ENCODE assay signal across 17 cellular contexts in the genomic region with DNA sequence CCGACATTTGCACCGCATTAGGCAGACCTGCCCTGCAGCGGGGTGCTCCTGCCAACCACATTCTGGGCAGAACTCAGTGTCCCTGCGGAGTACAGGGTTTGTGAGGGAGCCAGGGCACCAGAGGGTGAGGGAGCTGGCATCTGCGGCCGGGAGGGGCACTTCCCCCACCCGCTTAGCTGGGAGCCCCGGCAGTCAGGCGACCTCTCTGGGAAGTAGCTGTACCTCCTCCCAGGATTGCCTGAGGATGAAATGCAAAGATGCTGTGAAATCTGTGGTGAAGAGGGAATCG. TPM values are rescaled to one million over a fixed set of nuclear protein-coding genes. Genes with fewer than 3 reads are reported as not detected.
DNase-seq lines count a peak whose midpoint lies in the region; ATAC-seq and TF ChIP-seq lines count a peak whose summit lies in the region.
"Had no signal": no experiment of that assay in that cellular context is flagged by ENCODE, and none has a peak within 500 bp of the region (broad histone marks: within the 10 kb centered on the region; RNA-seq: fewer than 3 reads in every experiment).

No MANE protein-coding gene starts in this region.

- peak overlapping the region in 1 of 8 donors; percentile 19 for H3K27ac Mint-ChIP-seq in CD8-positive, alpha-beta memory T cell
- H3K27ac Mint-ChIP-seq: CD4-positive, alpha-beta memory T cell had no signal

- H3K36me3 ChIP-seq in gastrocnemius medialis (peaks cover 0 to 55% of the 10 kb centered on the region in 2 donors), tibial artery (peaks cover 60 to 100% (median 91%) of the 10 kb centered on the region in 3 donors)
- no peaks in the 10 kb centered on the region for H3K36me3 ChIP-seq in CD8-positive, alpha-beta memory T cell (ENCODE audit: insufficient read depth, low read length)

- in situ Hi-C loops in gastrocnemius medialis (cut with MboI; ENCODE audit: low sequenced_read_pairs in 4 of 4), result no loop called here

- CTCF ChIA-PET in CD8-positive, alpha-beta memory T cell (lab: Charles Lee), result interaction anchor here (1.0 to 2.4 kb wide), 3 partner anchors 8 to 65 kb away, joined by 4 to 7 read pairs (median 4); no protein-coding TSS in a partner anchor

- TF ChIP-seq POLR2A in gastrocnemius medialis (IDR thresholded peaks at IDR 0.05), result no peak

- H3K4me1 ChIP-seq in gastrocnemius medialis (peaks cover 17 to 31% of the 10 kb centered on the region in 2 donors), tibial artery (no peaks in the 10 kb centered on the region)
- H3K4me1 ChIP-seq in CD8-positive, alpha-beta memory T cell (ENCODE audit: insufficient read depth, low read length), result no peaks in the 10 kb centered on the region

- DNase-seq in amygdala (lab: John Stamatoyannopoulos, UW) (peak in 29 of 56 donors; percentile 19 to 77 (median 44)), dorsolateral prefrontal cortex (peak in 5 of 10 donors; percentile 19 to 76 (median 48)), medulla oblongata (ENCODE audit: extremely low spot score) (peak; percentile 73), gastrocnemius medialis (peak; percentile 84 to 88), tibial artery (no peak), NCI-H1436 (lab: John Stamatoyannopoulos, UW) (no peak)
- no peak for DNase-seq in CD8-positive, alpha-beta memory T cell
- DNase-seq: AML-193; CD4-positive, alpha-beta memory T cell; DMS79 treated with DMSO at 0.1 percent for 48 hours; GDM1; NCI-H1417 treated with DMSO at 0.1 percent for 48 hours; NCI-H2081; NCI-H748 treated with DMSO at 0.1 percent for 48 hours; PC-3 had no signal

- H3K4me3 Mint-ChIP-seq in CD8-positive, alpha-beta memory T cell, result no peak overlapping the region
- H3K4me3 Mint-ChIP-seq: CD4-positive, alpha-beta memory T cell; IgD-negative memory B cell had no signal

- no peaks in the 10 kb centered on the region for H3K9me3 Mint-ChIP-seq in CD8-positive, alpha-beta memory T cell
- H3K9me3 Mint-ChIP-seq: CD4-positive, alpha-beta memory T cell; IgD-negative memory B cell had no signal

- POLR2A ChIA-PET in CD8-positive, alpha-beta memory T cell (lab: Charles Lee), result no interaction called here

- H3K4me1 Mint-ChIP-seq in CD8-positive, alpha-beta memory T cell, result no peaks in the 10 kb centered on the region
- H3K4me1 Mint-ChIP-seq: CD4-positive, alpha-beta memory T cell; IgD-negative memory B cell had no signal

- H3K4me3 ChIP-seq in dorsolateral prefrontal cortex, result no peak overlapping the region
- no peak overlapping the region for H3K4me3 ChIP-seq in gastrocnemius medialis
- no peak overlapping the region for H3K4me3 ChIP-seq in CD8-positive, alpha-beta memory T cell (ENCODE audit: low read length)
- H3K4me3 ChIP-seq in tibial artery, result no peak overlapping the region

- H3K27me3 ChIP-seq in dorsolateral prefrontal cortex, result no peaks in the 10 kb centered on the region
- no peaks in the 10 kb centered on the region for H3K27me3 ChIP-seq in gastrocnemius medialis
- H3K27me3 ChIP-seq in CD8-positive, alpha-beta memory T cell (ENCODE audit: insufficient read depth, low read length, poor library complexity, severe bottlenecking), result no peaks in the 10 kb centered on the region
- no peaks in the 10 kb centered on the region for H3K27me3 ChIP-seq in tibial artery

- intact Hi-C loops in dorsolateral prefrontal cortex (cut with DNase I) (loop anchor here in 1 of 2 donors (5.0 kb wide), 1 partner anchor 46 kb away; no protein-coding TSS in a partner anchor), gastrocnemius medialis (cut with DNase I; ENCODE audit: low total_unique reads) (loop anchor here (2.0 kb wide), 1 partner anchor 50 kb away; no protein-coding TSS in a partner anchor), tibial artery (cut with DNase I; ENCODE audit: low total_unique reads) (no loop called here)

- H3K27me3 Mint-ChIP-seq in CD8-positive, alpha-beta memory T cell, result no peaks in the 10 kb centered on the region
- H3K27me3 Mint-ChIP-seq: CD4-positive, alpha-beta memory T cell; IgD-negative memory B cell had no signal

- peaks cover 0 to 68% (median 16%) of the 10 kb centered on the region in 3 donors for H3K36me3 Mint-ChIP-seq in CD8-positive, alpha-beta memory T cell

- H3K9me3 ChIP-seq in gastrocnemius medialis (no peaks in the 10 kb centered on the region), tibial artery (no peaks in the 10 kb centered on the region)
- H3K9me3 ChIP-seq in CD8-positive, alpha-beta memory T cell (ENCODE audit: low read length), result no peaks in the 10 kb centered on the region

- TF ChIP-seq CTCF in dorsolateral prefrontal cortex (IDR thresholded peaks at IDR 0.05 in 54 of 56, conservative IDR thresholded peaks at IDR 0.05 in 2 of 56; ENCODE audit: low read depth in 1 of 56, partially characterized antibody in 56 of 56) (no peak), gastrocnemius medialis (IDR thresholded peaks at IDR 0.05 in 4 of 5, conservative IDR thresholded peaks at IDR 0.05 in 1 of 5) (no peak), tibial artery (IDR thresholded peaks at IDR 0.05) (no peak)

- peak; percentile 78 to 83 for ATAC-seq in gastrocnemius medialis
- ATAC-seq: HCT116, PC-3 had no signal

- peak overlapping the region in 46 of 59 donors; percentile 9 to 86 (median 64) for H3K27ac ChIP-seq in dorsolateral prefrontal cortex
- H3K27ac ChIP-seq in gastrocnemius medialis, result peak overlapping the region; percentile 86 to 96 (median 90)
- H3K27ac ChIP-seq in CD8-positive, alpha-beta memory T cell (ENCODE audit: low read depth, low read length), result no peak overlapping the region
- H3K27ac ChIP-seq in tibial artery, result no peak overlapping the region

RNA-seq across cellular contexts. Expression of gene ANKRD9, which starts 58.6 kb away (rescaled TPM):
- total RNA-seq in dorsolateral prefrontal cortex (100 to 1,000 TPM in 1 of 120 experiments, 10 to 100 TPM in 119; 20.1 to 115 (median 36.3) TPM), gastrocnemius medialis (100 to 1,000 TPM; 155 to 450 (median 216) TPM)
- 10 to 100 TPM; 10.1 to 12.1 TPM for total RNA-seq in CD8-positive, alpha-beta memory T cell
- 1.3 TPM for polyA plus RNA-seq in CD8-positive, alpha-beta memory T cell

Comparison
In these comparisons a context has a peak if more than half of its experiments do, and no peak if none do; other contexts are left out.
1. DNase-seq: peak in amygdala (29 of 56), medulla oblongata (single experiment) and gastrocnemius medialis (2 of 2); none in CD8-positive, alpha-beta memory T cell (0 of 5), tibial artery (0 of 2) and NCI-H1436 (single experiment).
2. H3K27ac ChIP-seq: peak in dorsolateral prefrontal cortex (46 of 59) and gastrocnemius medialis (4 of 4); none in CD8-positive, alpha-beta memory T cell (single experiment) and tibial artery (0 of 2).